22 cellular contexts compared by ENCODE assay signal in genomic region chr17:58694826-58695225, GRCh38. TPM values are rescaled to one million over a fixed set of nuclear protein-coding genes. Genes with fewer than 3 reads are reported as not detected.
DNase-seq lines count a peak whose midpoint lies in the region; ATAC-seq and TF ChIP-seq lines count a peak whose summit lies in the region.
"Had no signal": no experiment of that assay in that cellular context is flagged by ENCODE, and none has a peak within 500 bp of the region (broad histone marks: within the 10 kb centered on the region; RNA-seq: fewer than 3 reads in every experiment).

No MANE protein-coding gene starts in this region.

- H3K4me3 ChIP-seq in BLaER1 (no peak overlapping the region), PC-9 (no peak overlapping the region), sigmoid colon (no peak overlapping the region)
- H3K4me3 ChIP-seq in CD4-positive, CD25-positive, alpha-beta regulatory T cell (ENCODE audit: low read depth, low read length): peak overlapping the region; percentile 33
- H3K4me3 ChIP-seq: gastrocnemius medialis, hepatocyte, right atrium auricular region, spleen, upper lobe of right lung had no signal

- H3K4me3 Mint-ChIP-seq in CD4-positive, CD25-positive, alpha-beta regulatory T cell: peak overlapping the region in 3 of 4 donors; percentile 5 to 81 (median 24)
- H3K4me3 Mint-ChIP-seq: T-helper 17 cell had no signal

- no peak for TF ChIP-seq POLR2A in sigmoid colon (IDR thresholded peaks at IDR 0.05)

- peaks cover 51% of the 10 kb centered on the region for H3K36me3 ChIP-seq in BLaER1
- H3K36me3 ChIP-seq in CD4-positive, CD25-positive, alpha-beta regulatory T cell (ENCODE audit: control insufficient read depth, insufficient read depth, low read length): peaks cover 5% of the 10 kb centered on the region
- peaks cover 7% of the 10 kb centered on the region; the same call in 1 of the 2 replicates for H3K36me3 ChIP-seq in PC-9 (ENCODE audit: low read depth)
- H3K36me3 ChIP-seq in sigmoid colon: peaks cover 0 to 21% (median 3%) of the 10 kb centered on the region in 4 donors

- H3K4me2 ChIP-seq in BLaER1 (peak overlapping the region; percentile 88; the same call in 1 of the 2 replicates), PC-9 (peak overlapping the region; percentile 85; the same call in 1 of the 2 replicates)
- H3K4me2 ChIP-seq: hepatocyte had no signal

- H3K9me3 ChIP-seq in BLaER1 (peaks cover 4% of the 10 kb centered on the region; the same call in 1 of the 2 replicates), PC-9 (ENCODE audit: insufficient read depth, low read depth) (no peaks in the 10 kb centered on the region; the same call in 1 of the 2 replicates), sigmoid colon (no peaks in the 10 kb centered on the region)
- H3K9me3 ChIP-seq in CD4-positive, CD25-positive, alpha-beta regulatory T cell (ENCODE audit: control insufficient read depth in 2 of 2, low read length in 2 of 2): no peaks in the 10 kb centered on the region
- H3K9me3 ChIP-seq: gastrocnemius medialis, right atrium auricular region, spleen, upper lobe of right lung had no signal

- H3K27ac ChIP-seq in BLaER1: no peak overlapping the region
- H3K27ac ChIP-seq in CD4-positive, CD25-positive, alpha-beta regulatory T cell (ENCODE audit: insufficient read depth, low read length, poor library complexity, severe bottlenecking): no peak overlapping the region
- H3K27ac ChIP-seq in PC-9: no peak overlapping the region
- no peak overlapping the region for H3K27ac ChIP-seq in sigmoid colon
- H3K27ac ChIP-seq: dorsolateral prefrontal cortex, gastrocnemius medialis, hepatocyte, right atrium auricular region, RWPE1, spleen, upper lobe of right lung had no signal

- TF ChIP-seq CTCF in PC-9 (conservative IDR thresholded peaks at IDR 0.05) (no peak), sigmoid colon (IDR thresholded peaks at IDR 0.05) (no peak)

- TF ChIP-seq EP300 in sigmoid colon (IDR thresholded peaks at IDR 0.05): no peak

- peaks cover 21 to 43% (median 31%) of the 10 kb centered on the region in 4 donors for H3K4me1 Mint-ChIP-seq in CD4-positive, CD25-positive, alpha-beta regulatory T cell

- H3K36me3 Mint-ChIP-seq in CD4-positive, CD25-positive, alpha-beta regulatory T cell: peaks cover 12% of the 10 kb centered on the region

- POLR2A ChIA-PET in PC-9 (lab: Charles Lee; ENCODE audit: unreplicated experiment): interaction anchor here (0.6 kb wide), 2 partner anchors 13 to 63 kb away, joined by 4 to 8 read pairs; no protein-coding TSS in a partner anchor

- no peak overlapping the region for H3K9ac ChIP-seq in BLaER1

- H4K20me1 ChIP-seq in BLaER1 (no peaks in the 10 kb centered on the region), PC-9 (ENCODE audit: insufficient read depth) (no peaks in the 10 kb centered on the region)

- peak overlapping the region in 1 of 3 donors; percentile 69 for H3K27ac Mint-ChIP-seq in CD4-positive, CD25-positive, alpha-beta regulatory T cell
- H3K27ac Mint-ChIP-seq: brain, T-helper 17 cell had no signal

- WGBS in sigmoid colon, 2 donors: 96 to 98% methylated on average over 1 of the region's 1 CpG

- ATAC-seq in CD4-positive, CD25-positive, alpha-beta regulatory T cell (ENCODE audit: low read depth in 2 of 2): no peak
- no peak for ATAC-seq in GM19463 (IDR thresholded peaks at IDR 0.05; ENCODE audit: unreplicated experiment)
- ATAC-seq: gastrocnemius medialis, T-helper 17 cell, upper lobe of right lung had no signal

- peaks cover 35% of the 10 kb centered on the region for H3K79me2 ChIP-seq in PC-9 (ENCODE audit: low read depth)

- peaks cover 23% of the 10 kb centered on the region for H3K4me1 ChIP-seq in BLaER1
- H3K4me1 ChIP-seq in CD4-positive, CD25-positive, alpha-beta regulatory T cell (ENCODE audit: control insufficient read depth, insufficient read depth, low read length, poor library complexity, severe bottlenecking): peaks cover 18% of the 10 kb centered on the region
- peaks cover 24% of the 10 kb centered on the region for H3K4me1 ChIP-seq in PC-9 (replicated peaks; ENCODE audit: insufficient read depth)
- peaks cover 0 to 15% (median 13%) of the 10 kb centered on the region in 4 donors for H3K4me1 ChIP-seq in sigmoid colon

- no peak for DNase-seq in CD4-positive, CD25-positive, alpha-beta regulatory T cell
- DNase-seq in PC-9 (no peak), amniotic epithelial cell (ENCODE audit: low read depth) (peak; percentile 52), NCI-H2196 treated with DMSO at 0.1 percent for 48 hours (lab: John Stamatoyannopoulos, UW; ENCODE audit: unreplicated experiment) (no peak), sigmoid colon (no peak)
- DNase-seq: activated gamma-delta T cell; CD4-positive, alpha-beta memory T cell; dorsolateral prefrontal cortex; gastrocnemius medialis; NCI-H1048; NCI-H187; NCI-H526; spleen; T-helper 17 cell; upper lobe of right lung had no signal

- H3K9me2 ChIP-seq in PC-9 (ENCODE audit: insufficient read depth): no peaks in the 10 kb centered on the region

- H3K27me3 ChIP-seq in BLaER1 (no peaks in the 10 kb centered on the region), PC-9 (ENCODE audit: insufficient read depth, low read depth) (no peaks in the 10 kb centered on the region), sigmoid colon (no peaks in the 10 kb centered on the region)
- no peaks in the 10 kb centered on the region for H3K27me3 ChIP-seq in CD4-positive, CD25-positive, alpha-beta regulatory T cell (ENCODE audit: control insufficient read depth, insufficient read depth, low read length)
- H3K27me3 ChIP-seq: dorsolateral prefrontal cortex, gastrocnemius medialis, hepatocyte, right atrium auricular region, spleen, upper lobe of right lung had no signal

- no TSS peak for BruUV-seq in PC-9 (replicated peaks; lab: Mats Ljungman, UMichigan)

- no peaks in the 10 kb centered on the region for H3K9me3 Mint-ChIP-seq in CD4-positive, CD25-positive, alpha-beta regulatory T cell
- H3K9me3 Mint-ChIP-seq: CD4-positive, alpha-beta memory T cell had no signal

- H3K27me3 Mint-ChIP-seq in CD4-positive, CD25-positive, alpha-beta regulatory T cell: no peaks in the 10 kb centered on the region
- H3K27me3 Mint-ChIP-seq: CD4-positive, alpha-beta memory T cell; T-helper 17 cell had no signal

- H3F3A ChIP-seq in PC-9 (ENCODE audit: insufficient read depth, low read depth): peaks cover 5% of the 10 kb centered on the region; the same call in 1 of the 2 replicates

- H2AFZ ChIP-seq in PC-9: no peak overlapping the region
- H2AFZ ChIP-seq: hepatocyte had no signal

- intact Hi-C loops in PC-9 (cut with micrococcal nuclease; ENCODE audit: unreplicated experiment): loop anchor here (5.0 kb wide), 1 partner anchor 63 kb away; no protein-coding TSS in a partner anchor
- intact Hi-C loops in sigmoid colon (cut with DNase I): loop anchor here (5.0 kb wide), 1 partner anchor 178 kb away; no protein-coding TSS in a partner anchor

- CTCF ChIA-PET in PC-9 (lab: Charles Lee): interaction anchor here (0.6 kb wide), 1 partner anchor 28 kb away, joined by 8 read pairs; no protein-coding TSS in a partner anchor

RNA-seq across cellular contexts. Expression of gene RAD51C, which starts 2.4 kb away (rescaled TPM):
- 12.7 TPM for total RNA-seq in CD4-positive, CD25-positive, alpha-beta regulatory T cell
- 10 to 100 TPM; 49.2 to 89.3 (median 56.3) TPM for polyA plus RNA-seq in CD4-positive, CD25-positive, alpha-beta regulatory T cell
- total RNA-seq in PC-9 (2021) (45.7 and 63.4 TPM in 2 replicates), sigmoid colon (10 to 100 TPM; 16.8 to 25.2 (median 19.0) TPM)
- polyA plus RNA-seq in sigmoid colon: 10 to 100 TPM in 1 of 3 donors, 1 to 10 TPM in 2; 6.0 to 20.1 (median 9.0) TPM

RNA-seq across cellular contexts. Expression of gene TEX14, which starts 3.0 kb away (rescaled TPM):
- 1.8 TPM for total RNA-seq in CD4-positive, CD25-positive, alpha-beta regulatory T cell
- polyA plus RNA-seq in CD4-positive, CD25-positive, alpha-beta regulatory T cell: under 1 TPM in 2 of 4 donors, not detected in 2; 0.05 to 0.37 TPM
- total RNA-seq in PC-9 (2021) (0.28 and 0.55 TPM in 2 replicates), sigmoid colon (under 1 TPM; 0.14 to 0.36 (median 0.30) TPM)
- under 1 TPM in 1 of 3 donors, not detected in 2; 0.09 TPM for polyA plus RNA-seq in sigmoid colon
- total RNA-seq: gastrocnemius medialis, H4, right atrium auricular region had no signal
- polyA plus RNA-seq: CD4-positive, alpha-beta memory T cell; hepatocyte had no signal
